In the genomic region with DNA sequence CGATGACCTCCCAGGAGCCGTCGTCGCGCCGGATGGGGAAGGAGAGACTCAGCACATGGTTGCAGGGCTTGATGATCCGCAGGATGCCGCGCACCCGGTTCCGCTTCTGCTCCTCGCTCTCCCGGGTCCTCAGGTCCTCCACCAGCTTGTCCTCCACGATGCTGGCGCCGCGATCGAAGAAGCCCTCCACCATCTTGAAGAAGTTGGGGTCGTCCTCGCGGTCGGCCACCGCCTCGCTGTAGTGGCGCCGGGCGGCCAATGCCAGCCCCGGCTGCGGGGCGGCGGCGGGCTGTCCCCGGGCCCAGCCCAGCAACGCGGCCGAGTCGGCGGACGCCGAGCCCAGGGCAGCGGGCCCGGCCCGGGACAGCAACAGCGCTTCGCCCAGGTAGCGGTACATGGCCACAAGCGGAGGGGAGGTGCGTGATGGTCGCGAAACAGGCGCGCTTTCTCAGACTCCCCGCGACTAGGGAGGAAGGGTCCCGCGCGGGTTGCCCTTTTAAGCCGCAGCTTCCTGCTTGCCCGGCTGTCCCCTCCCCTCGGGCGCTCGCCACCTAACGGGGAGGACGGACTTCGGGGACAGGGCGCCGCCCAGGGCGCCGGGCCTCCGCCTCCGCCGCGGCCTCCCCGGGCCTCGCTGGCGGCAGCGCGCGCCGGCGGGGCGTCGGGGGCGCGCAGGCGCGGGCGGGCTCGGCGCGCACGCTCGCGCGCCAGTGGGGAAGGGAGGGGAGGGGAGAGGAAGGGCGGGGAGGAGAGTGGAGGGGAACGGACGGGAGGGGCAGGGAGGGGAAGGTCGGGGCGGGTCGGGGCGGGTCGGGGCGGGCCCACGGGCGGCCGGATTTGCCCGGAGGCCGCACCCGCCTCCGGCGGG, we compare ENCODE assay signal across 7 cellular contexts.
DNase-seq lines count a peak whose midpoint lies in the region; ATAC-seq and TF ChIP-seq lines count a peak whose summit lies in the region.

Gene GLUD1, minus strand, starts transcription at position 471 of the 868 bp plus-strand sequence. Its CDS starts 74 bp downstream, at position 397.
Gene SHLD2, plus strand, starts transcription at position 834 of the 868 bp plus-strand sequence. CDS start 56,149 bp downstream, outside the sequence.

- H3K4me3 ChIP-seq in astrocyte of the cerebellum (ENCODE audit: low read depth, low read length) (peak within 1 kb of the TSS; percentile 74), retinal pigment epithelial cell (ENCODE audit: low read length) (peak within 1 kb of the TSS; percentile 75)

- TF ChIP-seq CTCF in astrocyte of the cerebellum (IDR thresholded peaks at IDR 0.05; ENCODE audit: low read depth, low read length, missing control alignments) (no peak), retinal pigment epithelial cell (conservative IDR thresholded peaks at IDR 0.05; ENCODE audit: low read depth, low read length) (no peak)

- in situ Hi-C loops in astrocyte of the cerebellum (cut with HindIII; ENCODE audit: low sequenced_read_pairs): no loop called here

- ATAC-seq in HG02763 (IDR thresholded peaks at IDR 0.05; ENCODE audit: unreplicated experiment): peak; percentile 65

- peak; percentile 95 for DNase-seq in NCI-H146 (lab: John Stamatoyannopoulos, UW)
- peak; percentile 76 for DNase-seq in T-helper 9 cell
- DNase-seq in astrocyte of the cerebellum (ENCODE audit: low read depth): peak; percentile 50
- peak; percentile 86 to 91 for DNase-seq in hippocampal formation (lab: John Stamatoyannopoulos, UW)
- peak; percentile 68 for DNase-seq in retinal pigment epithelial cell (ENCODE audit: low read depth)

- peak; percentile 78 for TF ChIP-seq POLR2A in GM15510 (IDR thresholded peaks at IDR 0.05; ENCODE audit: borderline replicate concordance, extremely low read depth, insufficient read length)

Comparison
In these comparisons a context has a peak if more than half of its experiments do, and no peak if none do; other contexts are left out.
1. Peak in every context shown above with its lines: DNase-seq, ATAC-seq and H3K4me3 ChIP-seq.